Comparison of ENCODE assay signal across 8 cellular contexts in genomic region chr22:18954333-18954732, GRCh38.
A peak's percentile ranks its signal among the peaks of the same experiment; 100 is the strongest.
DNase-seq lines count a peak whose midpoint lies in the region; ATAC-seq and TF ChIP-seq lines count a peak whose summit lies in the region.

No MANE protein-coding gene starts in this region.

- H3K36me3 ChIP-seq in Loucy (ENCODE audit: insufficient read depth, low read length), result no peaks in the 10 kb centered on the region

- no peaks in the 10 kb centered on the region for H3K79me2 ChIP-seq in Loucy (ENCODE audit: insufficient read depth, low read length)

- H3K4me2 ChIP-seq in Loucy (ENCODE audit: low read depth, low read length, poor library complexity, severe bottlenecking), result no peak overlapping the region

- no peaks in the 10 kb centered on the region for H3K4me1 ChIP-seq in Loucy (ENCODE audit: insufficient read depth, low read length, poor library complexity, severe bottlenecking)

- no peak overlapping the region for H3K9ac ChIP-seq in Loucy (ENCODE audit: low read depth, low read length, poor library complexity, severe bottlenecking)

- H3K4me3 ChIP-seq in Loucy (ENCODE audit: low read length, poor library complexity, severe bottlenecking), result no peak overlapping the region

- DNase-seq in GM04504 (ENCODE audit: low read depth) (peak; percentile 7), T47D (ENCODE audit: low read depth in 1 of 2, low spot score in 1 of 2) (peak; percentile 40 to 46), islet precursor cell (peak; percentile 88)
- peak; percentile 20 to 34 (median 31) for DNase-seq in stimulated activated CD4-positive, alpha-beta T cell treated with anti-CD3 and anti-CD28 coated beads, Interleukin-1b, Interleukin-23, amount 100 ng/mL, for 24 hours (ENCODE audit: low read depth in 4 of 4, low spot score in 1 of 4)

- H3K27me3 ChIP-seq in Loucy (ENCODE audit: insufficient read depth, low read length, poor library complexity, severe bottlenecking), result no peaks in the 10 kb centered on the region

- TF ChIP-seq CTCF in Loucy (conservative IDR thresholded peaks at IDR 0.05; ENCODE audit: low read length), result peak; percentile 66
- TF ChIP-seq CTCF in VCaP (conservative IDR thresholded peaks at IDR 0.05), result peak; percentile 71

- H4K20me1 ChIP-seq in Loucy (ENCODE audit: insufficient read depth, low read length, poor library complexity, severe bottlenecking), result no peaks in the 10 kb centered on the region

- H2AFZ ChIP-seq in Loucy (ENCODE audit: low read length), result no peak overlapping the region

- H3K9me3 ChIP-seq in Loucy (ENCODE audit: insufficient read depth, low read depth, low read length), result no peaks in the 10 kb centered on the region

- in situ Hi-C loops in T47D (cut with HindIII; ENCODE audit: low pct_unique_long_range_greater_than_20kb, low sequenced_read_pairs), result no loop called here

- no peaks in the 10 kb centered on the region for H3F3A ChIP-seq in Loucy (ENCODE audit: low read depth)

- H3K9me2 ChIP-seq in Loucy (replicated peaks; ENCODE audit: low read depth, low read length), result no peaks in the 10 kb centered on the region

- no peak overlapping the region for H3K27ac ChIP-seq in VCaP

- ATAC-seq in GM21737 (IDR thresholded peaks at IDR 0.05; ENCODE audit: unreplicated experiment) (no peak), HG02970 (IDR thresholded peaks at IDR 0.05; ENCODE audit: low FRiP score, unreplicated experiment) (no peak)

Comparison
In these comparisons a context has a peak if more than half of its experiments do, and no peak if none do; other contexts are left out.
1. DNase-seq: peak in every context shown above with its lines; median percentile 88 in islet precursor cell; 43 in T47D; 31 in stimulated activated CD4-positive, alpha-beta T cell treated with anti-CD3 and anti-CD28 coated beads, Interleukin-1b, Interleukin-23, amount 100 ng/mL, for 24 hours; 7 in GM04504.